ENCODE assay signal across 20 cellular contexts in genomic region chr9:107869111-107869510, GRCh38.
"Had no signal": no experiment of that assay in that cellular context is flagged by ENCODE, and none has a peak within 500 bp of the region (broad histone marks: within the 10 kb centered on the region; RNA-seq: fewer than 3 reads in every experiment).

No MANE protein-coding gene starts in this region.

- FAIRE-seq: frontal cortex, islet of Langerhans had no signal

- H3K9me3 ChIP-seq: esophagus squamous epithelium, heart right ventricle, prostate gland, right lobe of liver, testis, tibial nerve had no signal

- H3K27me3 Mint-ChIP-seq: stimulated activated naive CD8-positive, alpha-beta T cell treated with anti-CD3 and anti-CD28 coated beads, Interleukin-15, Interleukin-2, amounts not matched to agents 100 ng/mL and 50 ng/mL, for 24 hours had no signal

- H3K4me2 ChIP-seq: neural progenitor cell had no signal

- H3K27me3 ChIP-seq: esophagus squamous epithelium, heart right ventricle, neural progenitor cell, right lobe of liver, testis, tibial nerve had no signal

- H3K27ac Mint-ChIP-seq: natural killer cell treated with Interleukin-12 subunit alpha and Interleukin-12 subunit beta and Interleukin-15 and Interleukin-18, amount 100 ng/mL, for 72 hours; neural progenitor cell; stimulated activated effector memory CD8-positive, alpha-beta T cell treated with anti-CD3 and anti-CD28 coated beads, Interleukin-12 subunit alpha, Interleukin-12 subunit beta, amount 100 ng/mL, for 72 hours; stimulated activated naive CD8-positive, alpha-beta T cell treated with anti-CD3 and anti-CD28 coated beads, Interleukin-15, Interleukin-2, amounts not matched to agents 100 ng/mL and 50 ng/mL, for 24 hours had no signal

- H3K27ac ChIP-seq: esophagus squamous epithelium, heart right ventricle, neural progenitor cell, parathyroid adenoma, prostate gland, right lobe of liver, testis, tibial nerve had no signal

- DNase-seq: dermis blood vessel endothelial cell; esophagus squamous epithelium; heart right ventricle; hypothalamus; kidney glomerular epithelial cell; mesendoderm; retina; right lobe of liver; stimulated activated CD4-positive, alpha-beta T cell treated with anti-CD3 and anti-CD28 coated beads, Interleukin-4, amount 100 ng/mL, for 1 hour; stimulated activated CD8-positive, alpha-beta memory T cell treated with anti-CD3 and anti-CD28 coated beads, Interleukin-4, amount 100 ng/mL, for 48 hours; testis had no signal

- ATAC-seq: heart right ventricle; right lobe of liver; stimulated activated effector memory CD8-positive, alpha-beta T cell treated with anti-CD3 and anti-CD28 coated beads, Interleukin-12 subunit alpha, Interleukin-12 subunit beta, amount 100 ng/mL, for 72 hours had no signal

- H3K79me2 ChIP-seq: parathyroid adenoma had no signal

- H3K36me3 ChIP-seq: esophagus squamous epithelium, heart right ventricle, neural progenitor cell, prostate gland, right lobe of liver, tibial nerve had no signal

- H3K36me3 Mint-ChIP-seq: natural killer cell treated with Interleukin-12 subunit alpha and Interleukin-12 subunit beta and Interleukin-15 and Interleukin-18, amount 100 ng/mL, for 72 hours; neural progenitor cell; stimulated activated effector memory CD8-positive, alpha-beta T cell treated with anti-CD3 and anti-CD28 coated beads, Interleukin-12 subunit alpha, Interleukin-12 subunit beta, amount 100 ng/mL, for 72 hours had no signal

- H3K4me3 ChIP-seq: esophagus squamous epithelium, heart right ventricle, neural progenitor cell, prostate gland, right lobe of liver, testis, tibial nerve had no signal

- H2AFZ ChIP-seq: neural progenitor cell, parathyroid adenoma had no signal

- H3K4me3 Mint-ChIP-seq: natural killer cell treated with Interleukin-12 subunit alpha and Interleukin-12 subunit beta and Interleukin-15 and Interleukin-18, amount 100 ng/mL, for 72 hours; neural progenitor cell; stimulated activated effector memory CD8-positive, alpha-beta T cell treated with anti-CD3 and anti-CD28 coated beads, Interleukin-12 subunit alpha, Interleukin-12 subunit beta, amount 100 ng/mL, for 72 hours; stimulated activated naive CD8-positive, alpha-beta T cell treated with anti-CD3 and anti-CD28 coated beads, Interleukin-15, Interleukin-2, amounts not matched to agents 100 ng/mL and 50 ng/mL, for 24 hours had no signal

- H3K9me3 Mint-ChIP-seq: neural progenitor cell had no signal

- H3K4me1 Mint-ChIP-seq: stimulated activated effector memory CD8-positive, alpha-beta T cell treated with anti-CD3 and anti-CD28 coated beads, Interleukin-12 subunit alpha, Interleukin-12 subunit beta, amount 100 ng/mL, for 72 hours had no signal

- H3K4me1 ChIP-seq: parathyroid adenoma, prostate gland, right lobe of liver, tibial nerve had no signal

- H3K9ac ChIP-seq: neural progenitor cell, parathyroid adenoma had no signal
